In genomic region chr5:179131886-179132585, GRCh38 we compare ENCODE assay signal across 27 cellular contexts.
"Had no signal": no experiment of that assay in that cellular context is flagged by ENCODE, and none has a peak within 500 bp of the region (broad histone marks: within the 10 kb centered on the region; RNA-seq: fewer than 3 reads in every experiment).

No MANE protein-coding gene starts in this region.

- H3K27me3 ChIP-seq: ascending aorta, cardiac muscle cell, gastrocnemius medialis, hepatocyte, testis, transverse colon had no signal

- H3K27ac ChIP-seq: ascending aorta, cardiac muscle cell, epithelial cell of prostate, gastrocnemius medialis, hepatocyte, left lung, SK-N-MC, testis, transverse colon, VCaP had no signal

- H3K4me2 ChIP-seq: hepatocyte, smooth muscle cell had no signal

- H3K36me3 Mint-ChIP-seq: activated naive CD4-positive, alpha-beta T cell treated with anti-CD3 and anti-CD28 coated beads, Interleukin-2, amount 10 ng/mL, durations not matched to agents 7 days and 5 days; activated naive CD8-positive, alpha-beta T cell treated with anti-CD3 and anti-CD28 coated beads, Interleukin-2, amount 10 ng/mL, durations not matched to agents 7 days and 5 days; natural killer cell treated with Interleukin-12 subunit alpha and Interleukin-12 subunit beta and Interleukin-15 and Interleukin-18, amount 100 ng/mL, for 72 hours had no signal

- H3K27me3 Mint-ChIP-seq: activated naive CD4-positive, alpha-beta T cell treated with anti-CD3 and anti-CD28 coated beads, Interleukin-2, amount 10 ng/mL, durations not matched to agents 7 days and 5 days; activated naive CD8-positive, alpha-beta T cell treated with anti-CD3 and anti-CD28 coated beads, Interleukin-2, amount 10 ng/mL, durations not matched to agents 7 days and 5 days; brain; natural killer cell treated with Interleukin-12 subunit alpha and Interleukin-12 subunit beta and Interleukin-15 and Interleukin-18, amount 100 ng/mL, for 72 hours; progenitor cell of endocrine pancreas had no signal

- H2AFZ ChIP-seq: hepatocyte had no signal

- H3K4me1 Mint-ChIP-seq: activated naive CD4-positive, alpha-beta T cell treated with anti-CD3 and anti-CD28 coated beads, Interleukin-2, amount 10 ng/mL, durations not matched to agents 7 days and 5 days; activated naive CD8-positive, alpha-beta T cell treated with anti-CD3 and anti-CD28 coated beads, Interleukin-2, amount 10 ng/mL, durations not matched to agents 7 days and 5 days; brain had no signal

- H3K9me3 Mint-ChIP-seq: natural killer cell treated with Interleukin-12 subunit alpha and Interleukin-12 subunit beta and Interleukin-15 and Interleukin-18, amount 100 ng/mL, for 72 hours had no signal

- H3K27ac Mint-ChIP-seq: activated naive CD4-positive, alpha-beta T cell treated with anti-CD3 and anti-CD28 coated beads, Interleukin-2, amount 10 ng/mL, durations not matched to agents 7 days and 5 days; activated naive CD8-positive, alpha-beta T cell treated with anti-CD3 and anti-CD28 coated beads, Interleukin-2, amount 10 ng/mL, durations not matched to agents 7 days and 5 days; brain; natural killer cell treated with Interleukin-12 subunit alpha and Interleukin-12 subunit beta and Interleukin-15 and Interleukin-18, amount 100 ng/mL, for 72 hours; progenitor cell of endocrine pancreas had no signal

- H3K4me1 ChIP-seq: ascending aorta, gastrocnemius medialis, left lung, testis, transverse colon had no signal

- ATAC-seq: activated CD4-positive, CD25-positive, alpha-beta regulatory T cell treated with anti-CD3 and anti-CD28 coated beads, Interleukin-2, amount 50 U/mL, for 24 hours; gastrocnemius medialis; left lung; natural killer cell treated with Interleukin-12 subunit alpha and Interleukin-12 subunit beta and Interleukin-15 and Interleukin-18, amount 100 ng/mL, for 72 hours had no signal

- H3K4me3 Mint-ChIP-seq: activated naive CD4-positive, alpha-beta T cell treated with anti-CD3 and anti-CD28 coated beads, Interleukin-2, amount 10 ng/mL, durations not matched to agents 7 days and 5 days; activated naive CD8-positive, alpha-beta T cell treated with anti-CD3 and anti-CD28 coated beads, Interleukin-2, amount 10 ng/mL, durations not matched to agents 7 days and 5 days; brain; natural killer cell treated with Interleukin-12 subunit alpha and Interleukin-12 subunit beta and Interleukin-15 and Interleukin-18, amount 100 ng/mL, for 72 hours had no signal

- H3K4me3 ChIP-seq: ascending aorta, cardiac muscle cell, gastrocnemius medialis, hepatocyte, left lung, lung, SK-N-MC, smooth muscle cell, testis, transverse colon had no signal

- H3K9me3 ChIP-seq: ascending aorta, gastrocnemius medialis, left lung, testis, transverse colon had no signal

- DNase-seq: activated CD4-positive, alpha-beta T cell treated with anti-CD3 and anti-CD28 coated beads for 48 hours; activated CD4-positive, alpha-beta T cell treated with anti-CD3 and anti-CD28 coated beads, Interleukin-2, amount 50 U/mL, for 48 hours; activated CD8-positive, alpha-beta memory T cell treated with anti-CD3 and anti-CD28 coated beads for 24 hours; activated gamma-delta T cell; activated naive CD4-positive, alpha-beta T cell treated with anti-CD3 and anti-CD28 coated beads, Interleukin-2, amount 10 ng/mL, durations not matched to agents 7 days and 5 days; activated naive CD8-positive, alpha-beta T cell treated with anti-CD3 and anti-CD28 coated beads, Interleukin-2, amount 10 ng/mL, durations not matched to agents 7 days and 5 days; gastrocnemius medialis; mesendoderm; stimulated activated CD4-positive, alpha-beta T cell treated with anti-CD3 and anti-CD28 coated beads, Interleukin-15, amount 100 ng/mL, for 24 hours; stimulated activated CD4-positive, alpha-beta T cell treated with anti-CD3 and anti-CD28 coated beads, Interleukin-2, amount 100 ng/mL, for 24 hours; stimulated activated naive CD4-positive, alpha-beta T cell; T-helper 9 cell; testis; transverse colon had no signal

- H3K36me3 ChIP-seq: cardiac muscle cell, gastrocnemius medialis, transverse colon had no signal
